1 cellular context compared by ENCODE assay signal in the genomic region with DNA sequence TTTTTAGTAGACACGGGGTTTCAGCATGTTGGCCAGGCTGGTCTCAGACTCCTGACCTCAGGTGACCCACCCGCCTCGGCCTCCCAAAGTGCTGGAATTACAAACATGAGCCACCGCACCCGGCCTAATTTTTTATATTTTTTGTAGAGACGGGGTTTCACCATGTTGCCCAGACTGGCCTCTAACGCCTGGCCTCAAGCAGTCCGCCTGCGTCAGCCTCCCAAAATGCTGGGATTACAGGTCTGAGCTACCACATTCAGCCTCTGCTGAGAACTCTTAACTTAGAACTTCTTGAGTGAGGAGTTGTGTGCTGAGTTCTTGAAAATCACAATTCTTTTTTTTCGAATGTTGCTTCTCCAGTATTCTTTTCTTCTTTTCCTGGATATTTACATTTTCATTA.
TF ChIP-seq lines count a peak whose summit lies in the region.

No MANE protein-coding gene starts in this region.

TF ChIP-seq in K562, 482 proteins besides CTCF, POLR2A, EP300 and RAD21 (continued from another document):
- TF ChIP-seq, protein P1, sequence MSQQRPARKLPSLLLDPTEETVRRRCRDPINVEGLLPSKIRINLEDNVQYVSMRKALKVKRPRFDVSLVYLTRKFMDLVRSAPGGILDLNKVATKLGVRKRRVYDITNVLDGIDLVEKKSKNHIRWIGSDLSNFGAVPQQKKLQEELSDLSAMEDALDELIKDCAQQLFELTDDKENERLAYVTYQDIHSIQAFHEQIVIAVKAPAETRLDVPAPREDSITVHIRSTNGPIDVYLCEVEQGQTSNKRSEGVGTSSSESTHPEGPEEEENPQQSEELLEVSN (IDR thresholded peaks at IDR 0.05; ENCODE audit: borderline replicate concordance in 1 of 2, extremely low read depth in 1 of 2, insufficient read depth in 1 of 2, insufficient read length in 1 of 2, low read depth in 1 of 2, low read length in 1 of 2, poor library complexity in 1 of 2, severe bottlenecking in 1 of 2): no peak
- TF ChIP-seq BDP1 (IDR thresholded peaks at IDR 0.05; ENCODE audit: insufficient read depth, insufficient read length): no peak
- TF ChIP-seq, protein P2, sequence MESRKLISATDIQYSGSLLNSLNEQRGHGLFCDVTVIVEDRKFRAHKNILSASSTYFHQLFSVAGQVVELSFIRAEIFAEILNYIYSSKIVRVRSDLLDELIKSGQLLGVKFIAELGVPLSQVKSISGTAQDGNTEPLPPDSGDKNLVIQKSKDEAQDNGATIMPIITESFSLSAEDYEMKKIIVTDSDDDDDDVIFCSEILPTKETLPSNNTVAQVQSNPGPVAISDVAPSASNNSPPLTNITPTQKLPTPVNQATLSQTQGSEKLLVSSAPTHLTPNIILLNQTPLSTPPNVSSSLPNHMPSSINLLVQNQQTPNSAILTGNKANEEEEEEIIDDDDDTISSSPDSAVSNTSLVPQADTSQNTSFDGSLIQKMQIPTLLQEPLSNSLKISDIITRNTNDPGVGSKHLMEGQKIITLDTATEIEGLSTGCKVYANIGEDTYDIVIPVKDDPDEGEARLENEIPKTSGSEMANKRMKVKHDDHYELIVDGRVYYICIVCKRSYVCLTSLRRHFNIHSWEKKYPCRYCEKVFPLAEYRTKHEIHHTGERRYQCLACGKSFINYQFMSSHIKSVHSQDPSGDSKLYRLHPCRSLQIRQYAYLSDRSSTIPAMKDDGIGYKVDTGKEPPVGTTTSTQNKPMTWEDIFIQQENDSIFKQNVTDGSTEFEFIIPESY (CRISPR knock-in tag; IDR thresholded peaks at IDR 0.05): 0 out of 2 replicates have a peak, but pooled peaks have one; percentile 50
